Comparison of ENCODE assay signal across 9 cellular contexts in the genomic region with DNA sequence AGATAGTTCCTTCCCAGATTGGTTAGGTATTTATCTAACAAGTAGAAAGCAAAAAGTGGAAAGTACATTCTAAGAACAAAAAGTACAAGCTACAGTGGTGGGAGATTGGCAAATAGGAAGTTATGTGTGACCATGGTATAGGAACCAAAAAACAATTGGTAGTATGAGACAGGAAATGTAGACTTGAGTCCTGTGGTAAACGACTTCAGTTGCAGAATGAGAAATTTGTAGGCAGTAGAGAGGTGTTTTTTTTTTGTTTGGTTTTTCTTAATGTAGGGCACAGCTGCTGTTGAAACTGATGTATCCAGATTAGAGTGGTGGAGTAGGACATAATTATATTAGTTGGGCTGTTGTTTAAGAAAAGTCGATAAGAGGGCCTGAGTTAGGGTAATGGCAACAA.
A peak's percentile ranks its signal among the peaks of the same experiment; 100 is the strongest.
DNase-seq lines count a peak whose midpoint lies in the region; ATAC-seq and TF ChIP-seq lines count a peak whose summit lies in the region.
"Had no signal": no experiment of that assay in that cellular context is flagged by ENCODE, and none has a peak within 500 bp of the region (broad histone marks: within the 10 kb centered on the region; RNA-seq: fewer than 3 reads in every experiment).

No MANE protein-coding gene starts in this region.

- 55 to 59% methylated on average over 2 of the region's 2 CpGs for WGBS in esophagus squamous epithelium, 2 donors

- no peak for TF ChIP-seq CTCF in esophagus squamous epithelium (IDR thresholded peaks at IDR 0.05)

- no peaks in the 10 kb centered on the region for H3K9me3 ChIP-seq in esophagus squamous epithelium
- H3K9me3 ChIP-seq: gastrocnemius medialis had no signal

- peak; percentile 69 for DNase-seq in activated CD4-positive, alpha-beta T cell treated with anti-CD3 and anti-CD28 coated beads, Interleukin-2, amount 10 ng/mL, durations not matched to agents 24 days and 14 days
- DNase-seq in activated CD4-positive, alpha-beta T cell treated with anti-CD3 and anti-CD28 coated beads, Interleukin-2, amount 50 U/mL, for 1 hour: no peak
- DNase-seq in stimulated activated effector memory CD8-positive, alpha-beta T cell treated with anti-CD3 and anti-CD28 coated beads, Interleukin-12 subunit alpha, Interleukin-12 subunit beta, amount 100 ng/mL, for 72 hours (ENCODE audit: low spot score in 2 of 2): no peak
- DNase-seq in SW480 (ENCODE audit: low spot score) (no peak), esophagus squamous epithelium (lab: John Stamatoyannopoulos, UW) (no peak), hippocampal formation (lab: John Stamatoyannopoulos, UW) (no peak)
- DNase-seq: gastrocnemius medialis had no signal

- peak overlapping the region in 2 of 4 donors; percentile 22 to 45 for H3K27ac ChIP-seq in esophagus squamous epithelium
- H3K27ac ChIP-seq: gastrocnemius medialis had no signal

- H3K36me3 ChIP-seq in esophagus squamous epithelium: peaks cover 0 to 74% (median 0%) of the 10 kb centered on the region in 3 donors

- intact Hi-C loops in activated CD4-positive, alpha-beta T cell treated with anti-CD3 and anti-CD28 coated beads, Interleukin-2, amount 10 ng/mL, durations not matched to agents 24 days and 14 days (cut with micrococcal nuclease): loop anchor here (1.0 to 5.0 kb wide), 6 partner anchors 44 to 258 kb away; partner anchors contain the start of gene CCNH
- intact Hi-C loops in esophagus squamous epithelium (cut with DNase I): no loop called here

- no peak overlapping the region for H3K4me3 ChIP-seq in esophagus squamous epithelium
- H3K4me3 ChIP-seq: gastrocnemius medialis had no signal

- TF ChIP-seq POLR2A in esophagus squamous epithelium (IDR thresholded peaks at IDR 0.05): no peak

- H3K27me3 Mint-ChIP-seq in activated CD4-positive, alpha-beta T cell treated with anti-CD3 and anti-CD28 coated beads, Interleukin-2, amount 10 ng/mL, durations not matched to agents 24 days and 14 days: no peaks in the 10 kb centered on the region

- H3K4me3 Mint-ChIP-seq in activated CD4-positive, alpha-beta T cell treated with anti-CD3 and anti-CD28 coated beads, Interleukin-2, amount 10 ng/mL, durations not matched to agents 24 days and 14 days: peak overlapping the region; percentile 70
- H3K4me3 Mint-ChIP-seq in stimulated activated effector memory CD8-positive, alpha-beta T cell treated with anti-CD3 and anti-CD28 coated beads, Interleukin-12 subunit alpha, Interleukin-12 subunit beta, amount 100 ng/mL, for 72 hours: peak overlapping the region; percentile 42

- peak overlapping the region; percentile 67 for H3K27ac Mint-ChIP-seq in activated CD4-positive, alpha-beta T cell treated with anti-CD3 and anti-CD28 coated beads, Interleukin-2, amount 10 ng/mL, durations not matched to agents 24 days and 14 days
- peak overlapping the region; percentile 74 for H3K27ac Mint-ChIP-seq in stimulated activated effector memory CD8-positive, alpha-beta T cell treated with anti-CD3 and anti-CD28 coated beads, Interleukin-12 subunit alpha, Interleukin-12 subunit beta, amount 100 ng/mL, for 72 hours

- ATAC-seq in HG02943 (IDR thresholded peaks at IDR 0.05; ENCODE audit: low read depth, unreplicated experiment) (peak; percentile 100), SK-N-SH treated with all-trans-retinoic acid at 6 μM for 48 hours (no peak)
- ATAC-seq in stimulated activated effector memory CD8-positive, alpha-beta T cell treated with anti-CD3 and anti-CD28 coated beads, Interleukin-12 subunit alpha, Interleukin-12 subunit beta, amount 100 ng/mL, for 72 hours: peak; percentile 99

- peaks cover 17% of the 10 kb centered on the region for H3K4me1 Mint-ChIP-seq in activated CD4-positive, alpha-beta T cell treated with anti-CD3 and anti-CD28 coated beads, Interleukin-2, amount 10 ng/mL, durations not matched to agents 24 days and 14 days
- peaks cover 20% of the 10 kb centered on the region for H3K4me1 Mint-ChIP-seq in stimulated activated effector memory CD8-positive, alpha-beta T cell treated with anti-CD3 and anti-CD28 coated beads, Interleukin-12 subunit alpha, Interleukin-12 subunit beta, amount 100 ng/mL, for 72 hours

- no peaks in the 10 kb centered on the region for H3K27me3 ChIP-seq in esophagus squamous epithelium
- H3K27me3 ChIP-seq: gastrocnemius medialis had no signal

- H3K9me3 Mint-ChIP-seq in activated CD4-positive, alpha-beta T cell treated with anti-CD3 and anti-CD28 coated beads, Interleukin-2, amount 10 ng/mL, durations not matched to agents 24 days and 14 days: peaks cover 11% of the 10 kb centered on the region
- no peaks in the 10 kb centered on the region for H3K9me3 Mint-ChIP-seq in stimulated activated effector memory CD8-positive, alpha-beta T cell treated with anti-CD3 and anti-CD28 coated beads, Interleukin-12 subunit alpha, Interleukin-12 subunit beta, amount 100 ng/mL, for 72 hours

- peaks cover 45% of the 10 kb centered on the region for H3K36me3 Mint-ChIP-seq in activated CD4-positive, alpha-beta T cell treated with anti-CD3 and anti-CD28 coated beads, Interleukin-2, amount 10 ng/mL, durations not matched to agents 24 days and 14 days (ENCODE audit: low read depth)
- peaks cover 47% of the 10 kb centered on the region for H3K36me3 Mint-ChIP-seq in stimulated activated effector memory CD8-positive, alpha-beta T cell treated with anti-CD3 and anti-CD28 coated beads, Interleukin-12 subunit alpha, Interleukin-12 subunit beta, amount 100 ng/mL, for 72 hours

- no peaks in the 10 kb centered on the region for H3K4me1 ChIP-seq in esophagus squamous epithelium
- H3K4me1 ChIP-seq: gastrocnemius medialis had no signal

TF ChIP-seq in SK-N-SH treated with all-trans-retinoic acid at 6 μM for 48 hours, 23 proteins besides CTCF, POLR2A, EP300 and RAD21:
- TF ChIP-seq ARNTL (CRISPR knock-in tag; IDR thresholded peaks at IDR 0.05; ENCODE audit: borderline replicate concordance, low read depth): no peak
- no peak for TF ChIP-seq OSR1 (CRISPR knock-in tag; IDR thresholded peaks at IDR 0.05)
- peak; percentile 34; the same call in 1 of the 2 replicates for TF ChIP-seq TCF4 (CRISPR knock-in tag; IDR thresholded peaks at IDR 0.05; ENCODE audit: borderline replicate concordance)
- TF ChIP-seq ZFP30 (CRISPR knock-in tag; IDR thresholded peaks at IDR 0.05): no peak
- peak; percentile 27; the same call in 1 of the 2 replicates for TF ChIP-seq ISL1 (CRISPR knock-in tag; IDR thresholded peaks at IDR 0.05)
- no peak for TF ChIP-seq PATZ1 (CRISPR knock-in tag; IDR thresholded peaks at IDR 0.05; ENCODE audit: borderline replicate concordance)
